ENCODE assay signal across 16 cellular contexts in the genomic region with DNA sequence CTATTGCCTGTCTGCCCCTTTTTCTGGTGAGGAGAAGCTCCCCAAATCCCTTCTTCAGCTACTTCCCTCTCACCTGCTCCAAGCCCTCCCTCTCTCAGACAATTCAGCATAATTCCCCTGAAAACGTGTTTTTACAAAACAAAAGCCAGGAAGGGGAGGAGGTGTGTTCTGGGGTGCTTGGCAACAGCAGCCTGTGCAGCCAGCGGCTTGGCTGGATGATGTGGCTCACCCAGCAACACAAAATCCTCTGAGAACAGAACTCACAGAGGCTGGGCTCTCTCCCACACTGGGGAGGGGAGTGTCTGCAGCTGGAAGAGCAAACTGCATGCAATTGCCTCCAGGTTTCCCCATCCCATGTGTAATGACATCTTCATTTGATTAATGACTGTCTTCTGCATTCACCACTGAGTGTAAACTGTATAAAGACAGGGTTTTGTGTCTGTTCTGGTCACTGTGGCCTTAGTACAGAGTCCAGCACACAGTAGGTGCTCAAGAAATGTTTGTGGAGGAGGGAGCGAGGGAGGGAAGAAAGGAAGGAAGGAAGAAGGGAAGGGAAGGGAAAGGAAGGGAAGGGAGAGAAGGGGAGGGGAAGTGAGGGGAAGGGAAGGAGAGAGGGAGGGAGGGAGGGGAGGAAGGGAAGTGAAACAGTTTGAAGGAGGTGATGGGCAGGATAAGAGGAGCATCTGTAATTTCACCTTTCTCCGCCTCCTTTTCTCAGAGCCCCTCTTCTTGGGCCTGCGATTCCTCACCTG.
DNase-seq lines count a peak whose midpoint lies in the region; ATAC-seq, FAIRE-seq and TF ChIP-seq lines count a peak whose summit lies in the region.
"Had no signal": no experiment of that assay in that cellular context is flagged by ENCODE, and none has a peak within 500 bp of the region (broad histone marks: within the 10 kb centered on the region; RNA-seq: fewer than 3 reads in every experiment).

No MANE protein-coding gene starts in this region.

- TF ChIP-seq POLR2A in GM18505 (IDR thresholded peaks at IDR 0.05; ENCODE audit: borderline replicate concordance, extremely low read depth, insufficient read depth, insufficient read length) = no peak

- intact Hi-C loops in activated naive CD4-positive, alpha-beta T cell treated with anti-CD3 and anti-CD28 coated beads for 36 hours (cut with micrococcal nuclease) = no loop called here

- H3K27me3 Mint-ChIP-seq in endothelial cell (ENCODE audit: unreplicated experiment) = peaks cover 7% of the 10 kb centered on the region
- H3K27me3 Mint-ChIP-seq in activated naive CD4-positive, alpha-beta T cell treated with anti-CD3 and anti-CD28 coated beads for 36 hours (ENCODE audit: low read depth) = peaks cover 8% of the 10 kb centered on the region

- H3K27me3 ChIP-seq in brain microvascular endothelial cell (replicated peaks) = no peaks in the 10 kb centered on the region
- peaks cover 0 to 2% of the 10 kb centered on the region in 2 donors for H3K27me3 ChIP-seq in small intestine (ENCODE audit: control insufficient read depth in 2 of 2, insufficient read depth in 2 of 2, low read length in 2 of 2)
- H3K27me3 ChIP-seq: body of pancreas, SJSA1 had no signal

- peak; percentile 16 for DNase-seq in GM03348 (ENCODE audit: low spot score)
- DNase-seq in NCI-H146 treated with DMSO at 0.1 percent for 48 hours (lab: John Stamatoyannopoulos, UW; ENCODE audit: unreplicated experiment) = peak; percentile 48
- peak; percentile 22 for DNase-seq in brain microvascular endothelial cell
- peak; percentile 87 for DNase-seq in iris pigment epithelial cell (ENCODE audit: low read depth)
- DNase-seq in small intestine = no peak
- no peak for DNase-seq in endothelial cell (ENCODE audit: low spot score)
- DNase-seq in activated naive CD4-positive, alpha-beta T cell treated with anti-CD3 and anti-CD28 coated beads for 36 hours = no peak
- DNase-seq: activated B cell treated with CpG ODN at 0.5 μM for 24 hours; activated T-cell treated with anti-CD3 and anti-CD28 coated beads, Interleukin-2, amount 50 U/mL, for 4 hours; left cardiac atrium had no signal

- CTCF ChIA-PET in activated naive CD4-positive, alpha-beta T cell treated with anti-CD3 and anti-CD28 coated beads for 36 hours (lab: Charles Lee) = interaction anchor here (0.6 kb wide), 1 partner anchor 31 kb away, joined by 3 read pairs; no protein-coding TSS in a partner anchor

- no peaks in the 10 kb centered on the region for H3K9me3 ChIP-seq in small intestine (ENCODE audit: control insufficient read depth, low read depth)
- H3K9me3 ChIP-seq: body of pancreas, neutrophil, SJSA1 had no signal

- no peak overlapping the region for H3K27ac Mint-ChIP-seq in endothelial cell (ENCODE audit: unreplicated experiment)
- no peak overlapping the region for H3K27ac Mint-ChIP-seq in activated naive CD4-positive, alpha-beta T cell treated with anti-CD3 and anti-CD28 coated beads for 36 hours
- H3K27ac Mint-ChIP-seq: activated B cell treated with CpG ODN at 0.5 μM for 24 hours; stimulated activated effector memory CD8-positive, alpha-beta T cell treated with anti-CD3 and anti-CD28 coated beads, Interleukin-12 subunit alpha, Interleukin-12 subunit beta, amount 100 ng/mL, for 72 hours had no signal

- H3K36me3 ChIP-seq in brain microvascular endothelial cell (replicated peaks) = no peaks in the 10 kb centered on the region
- H3K36me3 ChIP-seq in small intestine (ENCODE audit: control insufficient read depth in 2 of 2, insufficient read depth in 2 of 2, low read length in 2 of 2) = no peaks in the 10 kb centered on the region
- H3K36me3 ChIP-seq: neutrophil, SJSA1 had no signal

- TF ChIP-seq CTCF in brain microvascular endothelial cell (IDR thresholded peaks at IDR 0.05; ENCODE audit: low read depth, low read length, missing control alignments) = no peak
- no peak for TF ChIP-seq CTCF in endothelial cell (IDR thresholded peaks at IDR 0.05; ENCODE audit: unreplicated experiment)

- in situ Hi-C loops in brain microvascular endothelial cell (cut with HindIII; ENCODE audit: low pct_ligation_motif_present, low sequenced_read_pairs) = no loop called here

- no peaks in the 10 kb centered on the region for H3K4me1 ChIP-seq in small intestine (ENCODE audit: control insufficient read depth in 2 of 2, insufficient read depth in 1 of 2, low read depth in 1 of 2, low read length in 1 of 2)

- no peak for FAIRE-seq in small intestine (lab: Jason Lieb, UNC)

- 68 to 79% (median 72%) methylated on average over 5 of the region's 5 CpGs for WGBS in small intestine, 3 donors

- H3K4me1 Mint-ChIP-seq in endothelial cell (ENCODE audit: unreplicated experiment) = peaks cover 24% of the 10 kb centered on the region
- no peaks in the 10 kb centered on the region for H3K4me1 Mint-ChIP-seq in activated naive CD4-positive, alpha-beta T cell treated with anti-CD3 and anti-CD28 coated beads for 36 hours (ENCODE audit: low read depth)
- H3K4me1 Mint-ChIP-seq: activated B cell treated with CpG ODN at 0.5 μM for 24 hours; stimulated activated effector memory CD8-positive, alpha-beta T cell treated with anti-CD3 and anti-CD28 coated beads, Interleukin-12 subunit alpha, Interleukin-12 subunit beta, amount 100 ng/mL, for 72 hours had no signal

- H3K4me3 Mint-ChIP-seq in endothelial cell (ENCODE audit: unreplicated experiment) = no peak overlapping the region
- H3K4me3 Mint-ChIP-seq in activated naive CD4-positive, alpha-beta T cell treated with anti-CD3 and anti-CD28 coated beads for 36 hours = no peak overlapping the region
- H3K4me3 Mint-ChIP-seq: activated B cell treated with CpG ODN at 0.5 μM for 24 hours; activated T-cell treated with anti-CD3 and anti-CD28 coated beads, Interleukin-2, amount 50 U/mL, for 4 hours; stimulated activated effector memory CD8-positive, alpha-beta T cell treated with anti-CD3 and anti-CD28 coated beads, Interleukin-12 subunit alpha, Interleukin-12 subunit beta, amount 100 ng/mL, for 72 hours had no signal

- no peaks in the 10 kb centered on the region for H3K9me3 Mint-ChIP-seq in endothelial cell (ENCODE audit: unreplicated experiment)
- no peaks in the 10 kb centered on the region for H3K9me3 Mint-ChIP-seq in activated naive CD4-positive, alpha-beta T cell treated with anti-CD3 and anti-CD28 coated beads for 36 hours
- H3K9me3 Mint-ChIP-seq: activated B cell treated with CpG ODN at 0.5 μM for 24 hours; activated T-cell treated with anti-CD3 and anti-CD28 coated beads, Interleukin-2, amount 50 U/mL, for 4 hours; stimulated activated effector memory CD8-positive, alpha-beta T cell treated with anti-CD3 and anti-CD28 coated beads, Interleukin-12 subunit alpha, Interleukin-12 subunit beta, amount 100 ng/mL, for 72 hours had no signal

- no peaks in the 10 kb centered on the region for H3K36me3 Mint-ChIP-seq in endothelial cell (ENCODE audit: low read depth, unreplicated experiment)
- no peaks in the 10 kb centered on the region for H3K36me3 Mint-ChIP-seq in activated naive CD4-positive, alpha-beta T cell treated with anti-CD3 and anti-CD28 coated beads for 36 hours (ENCODE audit: low read depth)
- H3K36me3 Mint-ChIP-seq: stimulated activated effector memory CD8-positive, alpha-beta T cell treated with anti-CD3 and anti-CD28 coated beads, Interleukin-12 subunit alpha, Interleukin-12 subunit beta, amount 100 ng/mL, for 72 hours had no signal

- no peak overlapping the region for H3K27ac ChIP-seq in brain microvascular endothelial cell
- H3K27ac ChIP-seq in small intestine (ENCODE audit: low read depth in 1 of 2, low read length in 1 of 2) = no peak overlapping the region
- H3K27ac ChIP-seq: body of pancreas, epithelial cell of prostate, neutrophil, SJSA1 had no signal

- no peak for ATAC-seq in GM18505 (IDR thresholded peaks at IDR 0.05; ENCODE audit: unreplicated experiment)
- ATAC-seq: activated T-cell treated with anti-CD3 and anti-CD28 coated beads, Interleukin-2, amount 50 U/mL, for 4 hours; body of pancreas; stimulated activated effector memory CD8-positive, alpha-beta T cell treated with anti-CD3 and anti-CD28 coated beads, Interleukin-12 subunit alpha, Interleukin-12 subunit beta, amount 100 ng/mL, for 72 hours had no signal

- H3K4me3 ChIP-seq in brain microvascular endothelial cell (ENCODE audit: low read depth, low read length) = no peak overlapping the region
- no peak overlapping the region for H3K4me3 ChIP-seq in small intestine (ENCODE audit: low read depth in 1 of 2, low read length in 2 of 2)
- H3K4me3 ChIP-seq: body of pancreas, SJSA1 had no signal

Comparison
In these comparisons a context has a peak if more than half of its experiments do, and no peak if none do; other contexts are left out.
1. DNase-seq: peak in GM03348 (single experiment), NCI-H146 treated with DMSO at 0.1 percent for 48 hours (single experiment), brain microvascular endothelial cell (single experiment) and iris pigment epithelial cell (single experiment); none in small intestine (single experiment), endothelial cell (single experiment) and activated naive CD4-positive, alpha-beta T cell treated with anti-CD3 and anti-CD28 coated beads for 36 hours (single experiment).